22 cellular contexts compared by ENCODE assay signal in the genomic region with DNA sequence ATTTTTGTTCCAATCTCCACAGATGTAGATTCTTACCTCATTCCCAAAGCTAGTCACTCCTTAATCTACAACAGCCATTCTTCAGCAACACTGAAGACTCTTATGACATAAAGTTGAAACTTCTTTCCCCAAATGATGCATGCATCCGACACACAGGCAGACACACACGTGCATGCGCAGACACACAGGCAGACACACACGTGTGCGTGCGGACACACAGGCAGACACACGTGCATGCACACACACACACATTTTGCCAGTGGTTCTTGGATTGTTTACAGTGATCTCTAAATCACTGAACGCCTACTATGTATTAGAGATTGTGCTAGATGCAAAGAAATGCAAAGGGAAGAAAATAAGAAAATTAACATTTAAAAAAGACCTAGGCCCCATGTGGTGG.
"Had no signal": no experiment of that assay in that cellular context is flagged by ENCODE, and none has a peak within 500 bp of the region (broad histone marks: within the 10 kb centered on the region; RNA-seq: fewer than 3 reads in every experiment).

No MANE protein-coding gene starts in this region.

- H3K27me3 ChIP-seq: MG63, SJCRH30 had no signal

- H3K27ac ChIP-seq: HL-60, SJCRH30 had no signal

- ATAC-seq: Right ventricle myocardium inferior had no signal

- DNase-seq: IMR-90, Karpas-422, KG1, MG63, NCI-H1092 treated with DMSO at 0.1 percent for 48 hours, NCI-H1436, NCI-H187, NCI-H2029, NCI-H2081 treated with DMSO at 0.1 percent for 48 hours, NCI-H2171, NCI-H226, NCI-H446, NCI-H510A, NCI-H524 treated with DMSO at 0.1 percent for 48 hours, NCI-H69, NCI-H774, RPMI8226, SHP77 treated with DMSO at 0.1 percent for 48 hours, SJCRH30 had no signal

- H3K36me3 ChIP-seq: MG63, SJCRH30 had no signal

- FAIRE-seq: RCC 7860 had no signal

- H3K4me3 ChIP-seq: MG63, SJCRH30 had no signal

- H3K9me3 ChIP-seq: MG63 had no signal
